In genomic region chr7:92634924-92635519, GRCh38 we compare ENCODE assay signal across 1 cellular context.
A peak's percentile ranks its signal among the peaks of the same experiment; 100 is the strongest.
TF ChIP-seq lines count a peak whose summit lies in the region.

No MANE protein-coding gene starts in this region.

TF ChIP-seq in K562, 482 proteins besides CTCF, POLR2A, EP300 and RAD21 (continued from another document and continues in another):
- TF ChIP-seq, protein P1, sequence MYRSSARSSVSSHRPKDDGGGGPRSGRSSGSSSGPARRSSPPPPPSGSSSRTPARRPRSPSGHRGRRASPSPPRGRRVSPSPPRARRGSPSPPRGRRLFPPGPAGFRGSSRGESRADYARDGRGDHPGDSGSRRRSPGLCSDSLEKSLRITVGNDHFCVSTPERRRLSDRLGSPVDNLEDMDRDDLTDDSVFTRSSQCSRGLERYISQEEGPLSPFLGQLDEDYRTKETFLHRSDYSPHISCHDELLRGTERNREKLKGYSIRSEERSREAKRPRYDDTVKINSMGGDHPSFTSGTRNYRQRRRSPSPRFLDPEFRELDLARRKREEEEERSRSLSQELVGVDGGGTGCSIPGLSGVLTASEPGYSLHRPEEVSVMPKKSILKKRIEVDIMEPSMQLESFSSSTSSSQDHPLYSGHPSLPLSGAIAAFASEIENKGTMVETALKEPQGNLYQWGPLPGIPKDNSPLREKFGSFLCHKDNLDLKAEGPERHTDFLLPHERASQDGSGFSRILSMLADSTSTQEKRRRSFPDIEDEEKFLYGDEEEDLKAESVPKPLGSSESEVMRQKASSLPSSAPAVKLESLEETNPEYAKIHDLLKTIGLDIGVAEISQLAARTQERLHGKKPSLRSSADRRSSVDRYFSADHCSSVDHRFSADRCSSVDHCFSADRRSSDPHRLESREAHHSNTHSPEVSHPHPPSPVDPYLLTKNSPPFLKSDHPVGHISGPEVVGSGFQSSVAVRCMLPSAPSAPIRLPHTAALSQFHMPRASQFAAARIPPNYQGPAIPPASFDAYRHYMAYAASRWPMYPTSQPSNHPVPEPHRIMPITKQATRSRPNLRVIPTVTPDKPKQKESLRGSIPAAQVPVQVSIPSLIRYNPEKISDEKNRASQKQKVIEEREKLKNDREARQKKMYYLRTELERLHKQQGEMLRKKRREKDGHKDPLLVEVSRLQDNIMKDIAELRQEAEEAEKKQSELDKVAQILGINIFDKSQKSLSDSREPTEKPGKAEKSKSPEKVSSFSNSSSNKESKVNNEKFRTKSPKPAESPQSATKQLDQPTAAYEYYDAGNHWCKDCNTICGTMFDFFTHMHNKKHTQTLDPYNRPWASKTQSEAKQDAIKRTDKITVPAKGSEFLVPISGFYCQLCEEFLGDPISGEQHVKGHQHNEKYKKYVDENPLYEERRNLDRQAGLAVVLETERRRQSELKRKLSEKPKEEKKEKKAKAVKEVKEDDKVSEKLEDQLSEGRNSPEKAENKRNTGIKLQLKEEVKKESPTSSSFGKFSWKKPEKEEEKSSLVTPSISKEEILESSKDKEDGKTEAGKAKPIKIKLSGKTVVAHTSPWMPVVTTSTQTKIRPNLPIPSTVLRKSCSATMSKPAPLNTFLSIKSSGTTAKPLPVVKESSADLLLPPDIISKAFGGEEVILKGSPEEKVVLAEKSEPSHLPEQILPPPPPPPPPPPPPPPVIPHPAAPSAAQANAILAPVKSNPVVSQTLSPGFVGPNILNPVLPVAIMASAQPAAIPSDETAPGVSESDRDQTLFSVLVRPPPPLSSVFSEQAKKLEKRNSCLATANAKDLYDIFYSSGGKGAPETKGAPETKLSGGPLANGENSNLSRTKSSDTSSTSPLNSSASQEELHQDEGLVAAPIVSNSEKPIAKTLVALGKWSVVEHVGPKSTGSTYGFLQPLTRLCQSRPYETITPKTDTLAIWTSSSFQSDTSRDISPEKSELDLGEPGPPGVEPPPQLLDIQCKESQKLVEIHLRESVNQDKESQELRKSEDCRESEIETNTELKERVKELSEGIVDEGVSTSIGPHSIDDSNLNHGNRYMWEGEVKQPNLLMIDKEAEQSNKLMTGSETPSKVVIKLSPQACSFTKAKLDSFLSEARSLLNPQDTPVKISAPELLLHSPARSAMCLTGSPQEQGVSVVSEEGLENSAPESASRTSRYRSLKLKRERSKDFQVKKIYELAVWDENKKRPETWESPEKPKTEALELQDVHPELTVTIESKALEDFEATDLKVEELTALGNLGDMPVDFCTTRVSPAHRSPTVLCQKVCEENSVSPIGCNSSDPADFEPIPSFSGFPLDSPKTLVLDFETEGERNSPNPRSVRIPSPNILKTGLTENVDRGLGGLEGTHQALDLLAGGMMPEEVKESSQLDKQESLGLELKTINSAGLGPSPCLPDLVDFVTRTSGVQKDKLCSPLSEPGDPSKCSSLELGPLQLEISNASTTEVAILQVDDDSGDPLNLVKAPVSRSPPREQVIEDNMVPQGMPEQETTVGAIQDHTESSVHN (IDR thresholded peaks at IDR 0.05; ENCODE audit: borderline replicate concordance in 1 of 2, low read depth in 1 of 2), result peak in 1 of 2 experiments; percentile 56; a peak in 1 of 4 replicates
- TF ChIP-seq NFE2L1 (tag; IDR thresholded peaks at IDR 0.05; ENCODE audit: borderline replicate concordance, low read depth) (no peak), DIDO1 (tag; IDR thresholded peaks at IDR 0.05; ENCODE audit: low read depth) (no peak), SP1 (CRISPR knock-in tag; IDR thresholded peaks at IDR 0.05) (no peak), ZNF583 (CRISPR knock-in tag; IDR thresholded peaks at IDR 0.05) (no peak), ZKSCAN1 (IDR thresholded peaks at IDR 0.05; ENCODE audit: low read depth, low read length) (peak; percentile 96), PTTG1 (tag; IDR thresholded peaks at IDR 0.05; ENCODE audit: low read depth) (no peak), DPF2 (IDR thresholded peaks at IDR 0.05) (peak; percentile 46), SMARCA4 (IDR thresholded peaks at IDR 0.05) (peak; percentile 57; the same call in 1 of the 2 replicates), TOE1 (IDR thresholded peaks at IDR 0.05; ENCODE audit: borderline replicate concordance) (no peak), TOE1 (CRISPR knock-in tag; IDR thresholded peaks at IDR 0.05; ENCODE audit: borderline replicate concordance, low read depth) (no peak), TAF9B (IDR thresholded peaks at IDR 0.05; ENCODE audit: partially characterized antibody) (no peak), ZBTB7A (IDR thresholded peaks at IDR 0.05; ENCODE audit: borderline replicate concordance, control insufficient read depth, low read depth, low read length) (no peak), DDX20 (tag; IDR thresholded peaks at IDR 0.05; ENCODE audit: low read depth) (no peak), TFE3 (CRISPR knock-in tag; IDR thresholded peaks at IDR 0.05) (no peak), CBFB (CRISPR knock-in tag; IDR thresholded peaks at IDR 0.05) (no peak), FOXK1 (CRISPR knock-in tag; IDR thresholded peaks at IDR 0.05; ENCODE audit: borderline replicate concordance) (no peak), ETV1 (tag; conservative IDR thresholded peaks at IDR 0.05; ENCODE audit: low read depth) (no peak), ZNF639 (CRISPR knock-in tag; conservative IDR thresholded peaks at IDR 0.05 in 1 of 2, IDR thresholded peaks at IDR 0.05 in 1 of 2) (no peak), SMAD3 (CRISPR knock-in tag; conservative IDR thresholded peaks at IDR 0.05) (no peak), ZNF282 (CRISPR knock-in tag; IDR thresholded peaks at IDR 0.05) (no peak), RBBP5 (IDR thresholded peaks at IDR 0.05; ENCODE audit: borderline replicate concordance, insufficient read depth, low read length, poor library complexity, severe bottlenecking) (no peak), ZNF263 (CRISPR knock-in tag; IDR thresholded peaks at IDR 0.05; ENCODE audit: borderline replicate concordance) (peak; percentile 81), SLC30A9 (CRISPR knock-in tag; IDR thresholded peaks at IDR 0.05) (no peak), MAFK (IDR thresholded peaks at IDR 0.05; ENCODE audit: low read length) (peak; percentile 58), BRD4 (IDR thresholded peaks at IDR 0.05) (no peak), SRSF1 (IDR thresholded peaks at IDR 0.05; ENCODE audit: low read depth, low read length) (no peak), PHF20 (IDR thresholded peaks at IDR 0.05; ENCODE audit: partially characterized antibody) (no peak), ARID1B (IDR thresholded peaks at IDR 0.05) (peak; percentile 51), MAFG (tag; conservative IDR thresholded peaks at IDR 0.05) (peak; percentile 49), ZNF408 (CRISPR knock-in tag; IDR thresholded peaks at IDR 0.05; ENCODE audit: low read depth) (no peak), SMARCB1 (IDR thresholded peaks at IDR 0.05; ENCODE audit: insufficient read length, low read depth) (peak; percentile 50), HDAC8 (tag; IDR thresholded peaks at IDR 0.05) (no peak), JUN (IDR thresholded peaks at IDR 0.05; ENCODE audit: borderline replicate concordance, low read depth, low read length) (peak; percentile 83), JUN (CRISPR knock-in tag; IDR thresholded peaks at IDR 0.05; ENCODE audit: borderline replicate concordance) (no peak), HDAC6 (IDR thresholded peaks at IDR 0.05; ENCODE audit: low read depth, low read length) (no peak), ZNF436 (CRISPR knock-in tag; IDR thresholded peaks at IDR 0.05) (no peak), C11orf30 (IDR thresholded peaks at IDR 0.05; ENCODE audit: low read depth) (peak; percentile 88), SPI1 (IDR thresholded peaks at IDR 0.05; ENCODE audit: borderline replicate concordance, low read depth, low read length) (0 out of 2 replicates have a peak, but pooled peaks have one; percentile 30), ZNF780A (CRISPR knock-in tag; IDR thresholded peaks at IDR 0.05) (no peak), FOXJ3 (CRISPR knock-in tag; IDR thresholded peaks at IDR 0.05) (no peak), ZNF239 (CRISPR knock-in tag; IDR thresholded peaks at IDR 0.05) (no peak), CBX5 (IDR thresholded peaks at IDR 0.05; ENCODE audit: borderline replicate concordance, low read depth) (no peak), ESRRA (IDR thresholded peaks at IDR 0.05; ENCODE audit: borderline replicate concordance, low read depth) (no peak), SMARCC2 (IDR thresholded peaks at IDR 0.05; ENCODE audit: low read depth) (0 out of 2 replicates have a peak, but pooled peaks have one; percentile 41)
- TF ChIP-seq, protein P2, sequence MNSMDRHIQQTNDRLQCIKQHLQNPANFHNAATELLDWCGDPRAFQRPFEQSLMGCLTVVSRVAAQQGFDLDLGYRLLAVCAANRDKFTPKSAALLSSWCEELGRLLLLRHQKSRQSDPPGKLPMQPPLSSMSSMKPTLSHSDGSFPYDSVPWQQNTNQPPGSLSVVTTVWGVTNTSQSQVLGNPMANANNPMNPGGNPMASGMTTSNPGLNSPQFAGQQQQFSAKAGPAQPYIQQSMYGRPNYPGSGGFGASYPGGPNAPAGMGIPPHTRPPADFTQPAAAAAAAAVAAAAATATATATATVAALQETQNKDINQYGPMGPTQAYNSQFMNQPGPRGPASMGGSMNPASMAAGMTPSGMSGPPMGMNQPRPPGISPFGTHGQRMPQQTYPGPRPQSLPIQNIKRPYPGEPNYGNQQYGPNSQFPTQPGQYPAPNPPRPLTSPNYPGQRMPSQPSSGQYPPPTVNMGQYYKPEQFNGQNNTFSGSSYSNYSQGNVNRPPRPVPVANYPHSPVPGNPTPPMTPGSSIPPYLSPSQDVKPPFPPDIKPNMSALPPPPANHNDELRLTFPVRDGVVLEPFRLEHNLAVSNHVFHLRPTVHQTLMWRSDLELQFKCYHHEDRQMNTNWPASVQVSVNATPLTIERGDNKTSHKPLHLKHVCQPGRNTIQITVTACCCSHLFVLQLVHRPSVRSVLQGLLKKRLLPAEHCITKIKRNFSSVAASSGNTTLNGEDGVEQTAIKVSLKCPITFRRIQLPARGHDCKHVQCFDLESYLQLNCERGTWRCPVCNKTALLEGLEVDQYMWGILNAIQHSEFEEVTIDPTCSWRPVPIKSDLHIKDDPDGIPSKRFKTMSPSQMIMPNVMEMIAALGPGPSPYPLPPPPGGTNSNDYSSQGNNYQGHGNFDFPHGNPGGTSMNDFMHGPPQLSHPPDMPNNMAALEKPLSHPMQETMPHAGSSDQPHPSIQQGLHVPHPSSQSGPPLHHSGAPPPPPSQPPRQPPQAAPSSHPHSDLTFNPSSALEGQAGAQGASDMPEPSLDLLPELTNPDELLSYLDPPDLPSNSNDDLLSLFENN (IDR thresholded peaks at IDR 0.05; ENCODE audit: low read depth in 2 of 2, low read length in 2 of 2), result no peak
- TF ChIP-seq, protein P3, sequence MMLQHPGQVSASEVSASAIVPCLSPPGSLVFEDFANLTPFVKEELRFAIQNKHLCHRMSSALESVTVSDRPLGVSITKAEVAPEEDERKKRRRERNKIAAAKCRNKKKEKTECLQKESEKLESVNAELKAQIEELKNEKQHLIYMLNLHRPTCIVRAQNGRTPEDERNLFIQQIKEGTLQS (IDR thresholded peaks at IDR 0.05), result peak; percentile 96
- TF ChIP-seq, protein P3 (CRISPR knock-in tag; conservative IDR thresholded peaks at IDR 0.05), result no peak
- TF ChIP-seq, protein P4, sequence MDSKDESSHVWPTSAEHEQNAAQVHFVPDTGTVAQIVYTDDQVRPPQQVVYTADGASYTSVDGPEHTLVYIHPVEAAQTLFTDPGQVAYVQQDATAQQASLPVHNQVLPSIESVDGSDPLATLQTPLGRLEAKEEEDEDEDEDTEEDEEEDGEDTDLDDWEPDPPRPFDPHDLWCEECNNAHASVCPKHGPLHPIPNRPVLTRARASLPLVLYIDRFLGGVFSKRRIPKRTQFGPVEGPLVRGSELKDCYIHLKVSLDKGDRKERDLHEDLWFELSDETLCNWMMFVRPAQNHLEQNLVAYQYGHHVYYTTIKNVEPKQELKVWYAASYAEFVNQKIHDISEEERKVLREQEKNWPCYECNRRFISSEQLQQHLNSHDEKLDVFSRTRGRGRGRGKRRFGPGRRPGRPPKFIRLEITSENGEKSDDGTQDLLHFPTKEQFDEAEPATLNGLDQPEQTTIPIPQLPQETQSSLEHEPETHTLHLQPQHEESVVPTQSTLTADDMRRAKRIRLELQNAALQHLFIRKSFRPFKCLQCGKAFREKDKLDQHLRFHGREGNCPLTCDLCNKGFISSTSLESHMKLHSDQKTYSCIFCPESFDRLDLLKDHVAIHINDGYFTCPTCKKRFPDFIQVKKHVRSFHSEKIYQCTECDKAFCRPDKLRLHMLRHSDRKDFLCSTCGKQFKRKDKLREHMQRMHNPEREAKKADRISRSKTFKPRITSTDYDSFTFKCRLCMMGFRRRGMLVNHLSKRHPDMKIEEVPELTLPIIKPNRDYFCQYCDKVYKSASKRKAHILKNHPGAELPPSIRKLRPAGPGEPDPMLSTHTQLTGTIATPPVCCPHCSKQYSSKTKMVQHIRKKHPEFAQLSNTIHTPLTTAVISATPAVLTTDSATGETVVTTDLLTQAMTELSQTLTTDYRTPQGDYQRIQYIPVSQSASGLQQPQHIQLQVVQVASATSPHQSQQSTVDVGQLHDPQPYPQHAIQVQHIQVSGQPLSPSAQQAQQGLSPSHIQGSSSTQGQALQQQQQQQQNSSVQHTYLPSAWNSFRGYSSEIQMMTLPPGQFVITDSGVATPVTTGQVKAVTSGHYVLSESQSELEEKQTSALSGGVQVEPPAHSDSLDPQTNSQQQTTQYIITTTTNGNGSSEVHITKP (IDR thresholded peaks at IDR 0.05; ENCODE audit: partially characterized antibody), result no peak
- TF ChIP-seq, protein P5, sequence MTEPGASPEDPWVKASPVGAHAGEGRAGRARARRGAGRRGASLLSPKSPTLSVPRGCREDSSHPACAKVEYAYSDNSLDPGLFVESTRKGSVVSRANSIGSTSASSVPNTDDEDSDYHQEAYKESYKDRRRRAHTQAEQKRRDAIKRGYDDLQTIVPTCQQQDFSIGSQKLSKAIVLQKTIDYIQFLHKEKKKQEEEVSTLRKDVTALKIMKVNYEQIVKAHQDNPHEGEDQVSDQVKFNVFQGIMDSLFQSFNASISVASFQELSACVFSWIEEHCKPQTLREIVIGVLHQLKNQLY (CRISPR knock-in tag; conservative IDR thresholded peaks at IDR 0.05), result no peak
